In the genomic region with DNA sequence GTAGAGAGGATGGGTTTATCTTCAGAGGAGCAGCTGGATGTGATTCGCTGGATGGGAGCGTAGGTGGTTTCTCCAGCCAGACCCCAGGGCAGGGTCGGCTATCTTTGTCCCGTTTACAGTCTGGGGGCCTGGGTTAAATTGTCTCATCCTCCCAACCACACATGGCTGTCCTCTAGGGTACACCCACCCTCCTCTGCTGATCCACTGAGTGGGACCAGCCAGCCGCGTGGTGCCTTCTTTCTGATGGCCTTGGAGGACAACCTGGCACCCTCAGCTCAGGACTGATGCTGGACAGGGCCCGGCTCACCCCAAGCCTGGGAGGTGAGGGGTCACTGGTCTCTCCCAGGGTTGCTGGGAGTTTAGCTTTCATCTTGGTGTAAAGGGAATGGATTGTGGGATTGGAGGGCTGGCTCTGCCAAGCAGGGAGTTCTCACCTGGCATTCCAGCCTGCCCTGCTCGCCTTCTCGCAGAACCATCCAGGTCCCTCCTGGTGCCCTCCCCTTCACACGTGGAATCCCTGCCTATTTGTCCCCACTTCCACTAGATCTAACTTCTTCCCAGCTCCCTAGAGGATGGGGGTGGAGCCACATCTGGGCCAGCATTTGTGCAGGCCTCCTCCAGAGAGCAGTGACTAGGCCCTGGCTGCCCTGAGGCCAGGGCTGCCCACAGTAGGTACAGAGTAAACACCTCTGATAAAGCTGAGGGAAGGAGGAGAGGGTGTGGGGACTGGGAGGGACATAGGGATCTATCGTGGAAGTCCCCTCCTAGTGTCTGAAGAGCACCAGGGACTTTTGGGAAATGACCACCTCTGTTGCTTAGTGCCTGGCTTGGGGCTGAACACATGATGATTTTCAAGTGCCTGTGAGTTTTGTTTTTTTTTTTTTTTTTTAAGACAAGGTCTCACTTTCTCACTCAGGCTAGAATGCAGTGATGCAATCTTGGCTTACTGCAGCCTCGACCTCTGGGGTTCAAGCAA, we compare ENCODE assay signal across 8 cellular contexts. TPM values are rescaled to one million over a fixed set of nuclear protein-coding genes. Genes with fewer than 3 reads are reported as not detected.
DNase-seq lines count a peak whose midpoint lies in the region; ATAC-seq and TF ChIP-seq lines count a peak whose summit lies in the region.

No MANE protein-coding gene starts in this region.

- H3K27me3 ChIP-seq in iPS-18a (ENCODE audit: control insufficient read depth, insufficient read depth, low read length) (peaks cover 38% of the 10 kb centered on the region), tibial nerve (no peaks in the 10 kb centered on the region)

- H3K9me3 ChIP-seq in iPS-18a (ENCODE audit: control insufficient read depth, low read depth, low read length) (no peaks in the 10 kb centered on the region), tibial nerve (no peaks in the 10 kb centered on the region)

- H3K9me3 Mint-ChIP-seq in activated CD8-positive, alpha-beta memory T cell treated with anti-CD3 and anti-CD28 coated beads, Interleukin-2, amount 10 ng/mL, durations not matched to agents 7 days and 5 days (ENCODE audit: low read depth), result no peaks in the 10 kb centered on the region
- no peaks in the 10 kb centered on the region for H3K9me3 Mint-ChIP-seq in activated T-helper 17 cell treated with anti-CD3 and anti-CD28 coated beads, Interleukin-2, amount 50 U/mL, for 72 hours

- peak overlapping the region; percentile 68 for H3K4me3 ChIP-seq in iPS-18a (ENCODE audit: low read length)
- peak overlapping the region in 3 of 4 donors; percentile 66 to 92 (median 91) for H3K4me3 ChIP-seq in tibial nerve

- no peaks in the 10 kb centered on the region for H3K27me3 Mint-ChIP-seq in activated CD8-positive, alpha-beta memory T cell treated with anti-CD3 and anti-CD28 coated beads, Interleukin-2, amount 10 ng/mL, durations not matched to agents 7 days and 5 days
- H3K27me3 Mint-ChIP-seq in activated T-helper 17 cell treated with anti-CD3 and anti-CD28 coated beads, Interleukin-2, amount 50 U/mL, for 72 hours, result no peaks in the 10 kb centered on the region

- DNase-seq in activated CD8-positive, alpha-beta memory T cell treated with anti-CD3 and anti-CD28 coated beads, Interleukin-2, amount 10 ng/mL, durations not matched to agents 7 days and 5 days, result no peak
- DNase-seq in activated CD8-positive, alpha-beta memory T cell treated with anti-CD3 and anti-CD28 coated beads, Interleukin-2, amount 50 U/mL, for 4 hours, result no peak
- DNase-seq in tibial nerve (ENCODE audit: low spot score in 2 of 2) (no peak), NCI-H2107 (lab: John Stamatoyannopoulos, UW) (no peak)
- DNase-seq in stimulated activated CD4-positive, alpha-beta T cell treated with anti-CD3 and anti-CD28 coated beads, Interleukin-1b, Interleukin-23, amount 100 ng/mL, for 48 hours, result no peak

- no peak for TF ChIP-seq POLR2A in tibial nerve (IDR thresholded peaks at IDR 0.05)

- no peak for TF ChIP-seq CTCF in tibial nerve (IDR thresholded peaks at IDR 0.05)

- peak overlapping the region; percentile 19 for H3K9ac ChIP-seq in iPS-18a (ENCODE audit: low read length)

- no peak overlapping the region for H3K27ac ChIP-seq in iPS-18a (ENCODE audit: low read length)
- H3K27ac ChIP-seq in tibial nerve, result peak overlapping the region; percentile 86 to 98 (median 94)

- CTCF ChIA-PET in activated CD8-positive, alpha-beta memory T cell treated with anti-CD3 and anti-CD28 coated beads, Interleukin-2, amount 10 ng/mL, durations not matched to agents 7 days and 5 days (lab: Charles Lee), result interaction anchor here (0.7 to 4.1 kb wide), 9 partner anchors 10 to 325 kb away, joined by 3 to 16 read pairs (median 12); partner anchors contain the start of genes BAK1 and UQCC2

- peak overlapping the region; percentile 90 for H3K4me3 Mint-ChIP-seq in activated CD8-positive, alpha-beta memory T cell treated with anti-CD3 and anti-CD28 coated beads, Interleukin-2, amount 10 ng/mL, durations not matched to agents 7 days and 5 days
- peak overlapping the region; percentile 90 for H3K4me3 Mint-ChIP-seq in activated T-helper 17 cell treated with anti-CD3 and anti-CD28 coated beads, Interleukin-2, amount 50 U/mL, for 72 hours

- peaks cover 9% of the 10 kb centered on the region for H3K4me1 ChIP-seq in iPS-18a (ENCODE audit: control insufficient read depth, low read depth, low read length)
- peaks cover 0 to 78% (median 49%) of the 10 kb centered on the region in 4 donors for H3K4me1 ChIP-seq in tibial nerve

- peaks cover 17% of the 10 kb centered on the region for H3K36me3 Mint-ChIP-seq in activated CD8-positive, alpha-beta memory T cell treated with anti-CD3 and anti-CD28 coated beads, Interleukin-2, amount 10 ng/mL, durations not matched to agents 7 days and 5 days
- peaks cover 52% of the 10 kb centered on the region for H3K36me3 Mint-ChIP-seq in activated T-helper 17 cell treated with anti-CD3 and anti-CD28 coated beads, Interleukin-2, amount 50 U/mL, for 72 hours (ENCODE audit: low read depth)

- TF ChIP-seq EP300 in tibial nerve (IDR thresholded peaks at IDR 0.05), result no peak

- no peak for ATAC-seq in activated CD8-positive, alpha-beta memory T cell treated with anti-CD3 and anti-CD28 coated beads, Interleukin-2, amount 10 ng/mL, durations not matched to agents 7 days and 5 days
- ATAC-seq in activated T-helper 17 cell treated with anti-CD3 and anti-CD28 coated beads, Interleukin-2, amount 50 U/mL, for 72 hours (replicated peaks), result no peak
- ATAC-seq in HG03520 (IDR thresholded peaks at IDR 0.05; ENCODE audit: unreplicated experiment), result no peak

- 41 to 49% methylated on average over 11 to 12 of the region's 12 CpGs for WGBS in tibial nerve, 2 donors

- peaks cover 54% of the 10 kb centered on the region for H3K4me1 Mint-ChIP-seq in activated CD8-positive, alpha-beta memory T cell treated with anti-CD3 and anti-CD28 coated beads, Interleukin-2, amount 10 ng/mL, durations not matched to agents 7 days and 5 days
- H3K4me1 Mint-ChIP-seq in activated T-helper 17 cell treated with anti-CD3 and anti-CD28 coated beads, Interleukin-2, amount 50 U/mL, for 72 hours, result peaks cover 21% of the 10 kb centered on the region

- peak overlapping the region; percentile 74 for H3K27ac Mint-ChIP-seq in activated CD8-positive, alpha-beta memory T cell treated with anti-CD3 and anti-CD28 coated beads, Interleukin-2, amount 10 ng/mL, durations not matched to agents 7 days and 5 days
- peak overlapping the region; percentile 87 for H3K27ac Mint-ChIP-seq in activated T-helper 17 cell treated with anti-CD3 and anti-CD28 coated beads, Interleukin-2, amount 50 U/mL, for 72 hours

- H3K36me3 ChIP-seq in iPS-18a (ENCODE audit: control insufficient read depth, low read depth, low read length) (no peaks in the 10 kb centered on the region), tibial nerve (peaks cover 0 to 5% (median 0%) of the 10 kb centered on the region in 3 donors)

RNA-seq across cellular contexts. Expression of gene ITPR3, which starts 1.6 kb away (rescaled TPM):
- 10 to 100 TPM; 44.9 to 71.3 TPM for total RNA-seq in activated CD8-positive, alpha-beta memory T cell treated with anti-CD3 and anti-CD28 coated beads, Interleukin-2, amount 10 ng/mL, durations not matched to agents 7 days and 5 days
- 10 to 100 TPM; 57.0 to 59.7 TPM for total RNA-seq in activated T-helper 17 cell treated with anti-CD3 and anti-CD28 coated beads, Interleukin-2, amount 50 U/mL, for 72 hours
- 100 to 1,000 TPM in 2 of 4 donors, 10 to 100 TPM in 2; 76.8 to 101 (median 93.9) TPM for total RNA-seq in tibial nerve

RNA-seq across cellular contexts. Expression of gene BAK1, which starts 42.7 kb away (rescaled TPM):
- total RNA-seq in activated CD8-positive, alpha-beta memory T cell treated with anti-CD3 and anti-CD28 coated beads, Interleukin-2, amount 10 ng/mL, durations not matched to agents 7 days and 5 days, result 10 to 100 TPM; 70.9 to 74.4 TPM
- total RNA-seq in activated T-helper 17 cell treated with anti-CD3 and anti-CD28 coated beads, Interleukin-2, amount 50 U/mL, for 72 hours, result 10 to 100 TPM; 48.8 to 61.9 TPM
- 10 to 100 TPM in 2 of 4 donors, 1 to 10 TPM in 2; 7.9 to 15.3 (median 10.1) TPM for total RNA-seq in tibial nerve
